ENCODE assay signal across 10 cellular contexts in the genomic region with DNA sequence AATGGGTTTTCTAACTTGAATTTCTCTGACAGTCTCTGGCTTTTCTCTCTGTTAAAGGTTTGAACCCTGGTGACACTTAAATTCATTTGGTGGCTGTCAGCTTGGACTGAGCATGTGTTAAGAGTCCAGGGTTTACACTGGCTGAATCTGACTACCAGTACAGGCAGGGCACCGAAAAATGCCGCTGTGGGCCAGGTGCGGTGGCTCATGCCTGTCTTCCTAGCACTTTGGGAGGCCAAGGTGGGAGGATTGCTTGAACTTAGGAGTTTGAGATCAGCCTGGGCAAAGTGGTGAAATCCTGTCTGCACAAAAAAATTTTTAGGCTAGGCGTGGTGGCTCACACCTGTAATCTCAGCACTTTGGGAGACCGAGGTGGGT. TPM values are rescaled to one million over a fixed set of nuclear protein-coding genes. Genes with fewer than 3 reads are reported as not detected.
DNase-seq lines count a peak whose midpoint lies in the region; ATAC-seq and TF ChIP-seq lines count a peak whose summit lies in the region.
"Had no signal": no experiment of that assay in that cellular context is flagged by ENCODE, and none has a peak within 500 bp of the region (broad histone marks: within the 10 kb centered on the region; RNA-seq: fewer than 3 reads in every experiment).

No MANE protein-coding gene starts in this region.

- no peak overlapping the region for H4K5ac ChIP-seq in mesendoderm (ENCODE audit: low read length)

- ATAC-seq in GM21390 (IDR thresholded peaks at IDR 0.05; ENCODE audit: unreplicated experiment) (no peak), HG02610 (IDR thresholded peaks at IDR 0.05; ENCODE audit: unreplicated experiment) (no peak)

- no peak overlapping the region for H2BK15ac ChIP-seq in mesendoderm (replicated peaks; ENCODE audit: low read depth)

- no peak for TF ChIP-seq CTCF in breast epithelium (IDR thresholded peaks at IDR 0.05)

- TF ChIP-seq POLR2A in breast epithelium (IDR thresholded peaks at IDR 0.05), result no peak

- H3K9me3 ChIP-seq in HUES48 (ENCODE audit: control insufficient read depth, insufficient read depth, low read length) (no peaks in the 10 kb centered on the region), breast epithelium (no peaks in the 10 kb centered on the region)

- H3K9ac ChIP-seq in HUES48 (ENCODE audit: low read depth, low read length), result no peak overlapping the region
- H3K9ac ChIP-seq in mesendoderm (ENCODE audit: low read length), result peak overlapping the region; percentile 90

- intact Hi-C loops in breast epithelium (cut with DNase I; ENCODE audit: low total_unique reads), result loop anchor here (5.0 kb wide), 1 partner anchor 775 kb away; the partner anchor contains the start of gene CISH

- no CpG with 5 or more reads among the region's 5 CpGs for WGBS in mesendoderm (ENCODE audit: extremely low coverage, insufficient coverage, low lambda C conversion rate)

- H2AK5ac ChIP-seq in mesendoderm (ENCODE audit: low read length), result no peak overlapping the region

- no peak overlapping the region for H2BK5ac ChIP-seq in mesendoderm (ENCODE audit: low read length)

- H3K4ac ChIP-seq in mesendoderm (ENCODE audit: low read depth, low read length), result no peak overlapping the region

- peaks cover 20% of the 10 kb centered on the region for H3K79me1 ChIP-seq in mesendoderm (ENCODE audit: low read length)

- H3K4me3 ChIP-seq in ACC112 (ENCODE audit: low read depth, low read length) (peak overlapping the region; percentile 96), HUES48 (ENCODE audit: low read depth, low read length) (peak overlapping the region; percentile 95), breast epithelium (peak overlapping the region in 1 of 3 donors; percentile 92), mesendoderm (ENCODE audit: low read length) (peak overlapping the region; percentile 95)

- peak overlapping the region; percentile 90 for H3K56ac ChIP-seq in mesendoderm (ENCODE audit: low read length)

- H2AFZ ChIP-seq in ACC112 (ENCODE audit: low read length, unreplicated experiment), result no peak overlapping the region

- peaks cover 57% of the 10 kb centered on the region for H3K79me2 ChIP-seq in ACC112 (ENCODE audit: control insufficient read depth, insufficient read depth, low read length, unreplicated experiment)
- H3K79me2 ChIP-seq in mesendoderm (ENCODE audit: control insufficient read depth, insufficient read depth, low read length), result peaks cover 34% of the 10 kb centered on the region

- no peak for DNase-seq in breast epithelium (ENCODE audit: low spot score in 2 of 2)
- DNase-seq in mesendoderm, result no peak
- no peak for DNase-seq in cerebellar nuclear complex (lab: John Stamatoyannopoulos, UW)
- DNase-seq in stimulated activated CD4-positive, alpha-beta T cell treated with anti-CD3 and anti-CD28 coated beads, Interleukin-4, amount 100 ng/mL, for 1 hour, result no peak
- DNase-seq: caudate nucleus, GF-D8 had no signal

- H3K18ac ChIP-seq in mesendoderm (ENCODE audit: low read length), result no peak overlapping the region

- H3K4me1 ChIP-seq in ACC112 (ENCODE audit: control insufficient read depth, insufficient read depth, low read length, unreplicated experiment) (peaks cover 35% of the 10 kb centered on the region), HUES48 (ENCODE audit: control insufficient read depth, insufficient read depth, low read length) (peaks cover 27% of the 10 kb centered on the region), breast epithelium (peaks cover 9 to 40% of the 10 kb centered on the region in 2 donors), mesendoderm (ENCODE audit: control insufficient read depth, low read depth, low read length) (peaks cover 5% of the 10 kb centered on the region)

- H2BK120ac ChIP-seq in mesendoderm (ENCODE audit: low read depth, low read length), result no peak overlapping the region

- peak overlapping the region; percentile 82 for H3K4me2 ChIP-seq in mesendoderm (ENCODE audit: low read length)

- H3K27me3 ChIP-seq in ACC112 (ENCODE audit: insufficient read depth, low read length), result no peaks in the 10 kb centered on the region
- no peaks in the 10 kb centered on the region for H3K27me3 ChIP-seq in HUES48 (ENCODE audit: control insufficient read depth, insufficient read depth, low read length)
- H3K27me3 ChIP-seq in breast epithelium, result no peaks in the 10 kb centered on the region
- H3K27me3 ChIP-seq in mesendoderm (ENCODE audit: insufficient read depth, low read length, poor library complexity), result no peaks in the 10 kb centered on the region

- H3K36me3 ChIP-seq in ACC112 (ENCODE audit: insufficient read depth, low read length), result peaks cover 20% of the 10 kb centered on the region
- H3K36me3 ChIP-seq in HUES48 (ENCODE audit: control insufficient read depth, insufficient read depth, low read length), result peaks cover 46% of the 10 kb centered on the region
- no peaks in the 10 kb centered on the region for H3K36me3 ChIP-seq in breast epithelium
- peaks cover 9% of the 10 kb centered on the region for H3K36me3 ChIP-seq in mesendoderm (ENCODE audit: control insufficient read depth, insufficient read depth, low read length)

- H4K8ac ChIP-seq in mesendoderm (ENCODE audit: low read depth, low read length), result no peak overlapping the region

- H3K23ac ChIP-seq in mesendoderm (ENCODE audit: low read length), result no peak overlapping the region

- H3K27ac ChIP-seq in ACC112 (ENCODE audit: low read depth, low read length) (no peak overlapping the region), HUES48 (ENCODE audit: low read depth, low read length) (peak overlapping the region; percentile 18), breast epithelium (peak overlapping the region; percentile 90 to 97), mesendoderm (ENCODE audit: low read depth, low read length) (no peak overlapping the region)

RNA-seq across cellular contexts. Expression of gene MANF, which starts 1.8 kb away (rescaled TPM):
- total RNA-seq in breast epithelium, result 10 to 100 TPM; 34.2 to 80.6 (median 40.0) TPM
- 202 TPM for polyA plus RNA-seq in mesendoderm (2013, experiment 1 of 2)
- polyA plus RNA-seq in mesendoderm (2013, experiment 2 of 2), result 199 TPM

RNA-seq across cellular contexts. Expression of gene RBM15B, which starts 4.2 kb away (rescaled TPM):
- total RNA-seq in breast epithelium, result 10 to 100 TPM; 24.6 to 32.5 (median 28.7) TPM
- polyA plus RNA-seq in mesendoderm (2013, experiment 1 of 2), result 39.4 TPM
- 38.7 TPM for polyA plus RNA-seq in mesendoderm (2013, experiment 2 of 2)

Comparison
In these comparisons a context has a peak if more than half of its experiments do, and no peak if none do; other contexts are left out.
1. H3K27ac ChIP-seq: peak in HUES48 (single experiment) and breast epithelium (2 of 2); none in ACC112 (single experiment) and mesendoderm (single experiment).